11 cellular contexts compared by ENCODE assay signal in the genomic region with DNA sequence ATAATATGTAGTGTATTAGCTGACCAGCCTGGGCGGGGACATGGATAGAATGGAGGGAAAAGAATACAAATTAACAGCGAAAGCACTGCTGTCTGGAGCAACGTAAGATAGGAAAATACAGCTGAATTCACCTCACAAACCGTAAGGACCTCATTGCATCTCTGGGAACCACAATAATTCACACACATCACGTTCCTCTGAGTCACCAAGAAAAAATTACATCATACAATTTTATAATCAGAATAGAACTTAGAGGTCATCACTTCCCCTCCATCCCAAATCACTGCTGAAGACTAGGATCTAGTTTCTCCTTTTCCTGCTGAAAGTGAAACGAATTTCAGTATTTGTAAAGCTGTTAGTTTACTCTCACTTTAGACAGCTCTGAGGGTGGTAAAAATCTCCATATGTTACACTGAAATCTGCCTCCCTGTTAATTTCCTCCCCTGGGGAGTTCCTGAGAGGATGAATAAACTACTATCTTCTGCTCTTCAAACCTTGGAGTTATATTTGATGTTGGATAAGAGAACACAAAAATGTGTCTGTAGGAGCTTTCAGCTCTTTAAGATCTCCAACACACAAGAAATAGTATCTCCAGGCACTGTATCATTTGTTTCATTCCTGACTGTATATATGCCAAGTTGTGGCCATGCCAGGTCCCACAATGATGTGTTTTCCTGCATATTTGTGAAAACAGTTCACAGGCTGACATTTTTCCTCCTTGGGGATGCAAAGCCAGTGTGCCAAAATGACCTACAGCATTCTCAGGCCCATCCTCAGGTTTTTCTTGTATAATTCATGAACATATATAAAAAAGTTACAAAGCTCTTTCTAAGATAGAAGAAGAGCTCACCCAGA.
DNase-seq lines count a peak whose midpoint lies in the region; ATAC-seq and TF ChIP-seq lines count a peak whose summit lies in the region.
"Had no signal": no experiment of that assay in that cellular context is flagged by ENCODE, and none has a peak within 500 bp of the region (broad histone marks: within the 10 kb centered on the region; RNA-seq: fewer than 3 reads in every experiment).

No MANE protein-coding gene starts in this region.

- no peak overlapping the region for H3K4me2 ChIP-seq in MM.1S (ENCODE audit: low read depth, low read length)

- no peaks in the 10 kb centered on the region for H3K79me2 ChIP-seq in MM.1S (ENCODE audit: low read length)

- no peaks in the 10 kb centered on the region for H3F3A ChIP-seq in MM.1S (ENCODE audit: insufficient read depth, low read length)

- H3K4me1 ChIP-seq in MM.1S (ENCODE audit: low read length), result no peaks in the 10 kb centered on the region

- no peak overlapping the region for H3K9ac ChIP-seq in MM.1S (ENCODE audit: low read length)

- H2AFZ ChIP-seq in MM.1S (ENCODE audit: low read length), result no peak overlapping the region

- DNase-seq in GM04503 (ENCODE audit: low read depth) (peak; percentile 62), OCI-M1 (lab: John Stamatoyannopoulos, UW) (peak; percentile 43), fibroblast of gingiva (ENCODE audit: low read depth) (peak; percentile 50), pulmonary artery endothelial cell (ENCODE audit: low read depth, low spot score) (peak; percentile 13), NCI-H2107 (lab: John Stamatoyannopoulos, UW) (no peak), MM.1S (no peak)
- DNase-seq: DND-41, midbrain, NCI-H526 had no signal

- H3K27ac ChIP-seq in MM.1S (ENCODE audit: low read length), result no peak overlapping the region

- H3K4me3 ChIP-seq in MM.1S (ENCODE audit: low read length), result no peak overlapping the region

- H3K9me2 ChIP-seq in MM.1S (replicated peaks; ENCODE audit: insufficient read depth, low read length), result no peaks in the 10 kb centered on the region

- no peaks in the 10 kb centered on the region for H4K20me1 ChIP-seq in MM.1S (ENCODE audit: insufficient read depth, low read length)

- no peaks in the 10 kb centered on the region for H3K36me3 ChIP-seq in MM.1S (replicated peaks; ENCODE audit: insufficient read depth, low read length)

- H3K27me3 ChIP-seq in MM.1S (replicated peaks; ENCODE audit: insufficient read depth, low read length), result no peaks in the 10 kb centered on the region

- TF ChIP-seq CTCF in MM.1S (IDR thresholded peaks at IDR 0.05; ENCODE audit: low read length), result no peak

- H3K9me3 ChIP-seq in MM.1S (replicated peaks; ENCODE audit: insufficient read depth, low read length), result no peaks in the 10 kb centered on the region

- ATAC-seq in GM18873 (IDR thresholded peaks at IDR 0.05; ENCODE audit: low FRiP score, unreplicated experiment) (no peak), HG02970 (IDR thresholded peaks at IDR 0.05; ENCODE audit: low FRiP score, unreplicated experiment) (no peak)

Comparison
In these comparisons a context has a peak if more than half of its experiments do, and no peak if none do; other contexts are left out.
1. DNase-seq: peak in GM04503 (single experiment), OCI-M1 (single experiment), fibroblast of gingiva (single experiment) and pulmonary artery endothelial cell (single experiment); none in NCI-H2107 (single experiment) and MM.1S (single experiment).